In genomic region chr10:968546-969199, GRCh38 we compare ENCODE assay signal across 1 cellular context.
TF ChIP-seq lines count a peak whose summit lies in the region.

No MANE protein-coding gene starts in this region.

TF ChIP-seq in SK-N-SH, 30 proteins besides CTCF, POLR2A, EP300 and RAD21 (continued from another document):
- TF ChIP-seq ZBTB33 (IDR thresholded peaks at IDR 0.05; ENCODE audit: borderline replicate concordance, low read depth) (no peak), YY1 (IDR thresholded peaks at IDR 0.05; ENCODE audit: low read depth) (no peak)
